Comparison of ENCODE assay signal across 37 cellular contexts in the genomic region with DNA sequence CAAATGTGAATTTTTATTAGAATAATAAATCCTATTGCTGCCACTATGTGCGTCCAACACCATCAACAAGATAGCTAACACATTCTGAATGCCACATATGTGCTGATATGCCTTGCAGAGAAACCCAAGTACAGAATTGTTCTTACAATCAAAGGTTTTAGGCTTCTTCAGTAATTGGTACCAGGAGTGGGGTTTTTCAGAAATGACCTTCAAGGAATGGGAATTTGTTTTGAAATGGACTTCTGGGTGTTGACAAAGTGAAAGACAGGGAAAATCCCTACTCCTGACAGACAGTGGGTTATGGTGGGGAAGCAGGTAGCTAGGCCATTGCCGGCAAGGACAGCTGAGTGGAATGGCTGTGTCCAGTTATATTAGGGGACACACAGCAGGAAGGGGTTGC. TPM values are rescaled to one million over a fixed set of nuclear protein-coding genes. Genes with fewer than 3 reads are reported as not detected.
"Had no signal": no experiment of that assay in that cellular context is flagged by ENCODE, and none has a peak within 500 bp of the region (broad histone marks: within the 10 kb centered on the region; RNA-seq: fewer than 3 reads in every experiment).

No MANE protein-coding gene starts in this region.

- H3K27ac Mint-ChIP-seq: activated B cell treated with CpG ODN at 0.5 μM for 24 hours; activated CD4-positive, alpha-beta memory T cell treated with anti-CD3 and anti-CD28 coated beads for 36 hours; activated CD4-positive, alpha-beta T cell treated with anti-CD3 and anti-CD28 coated beads, Interleukin-2, amount 10 ng/mL, durations not matched to agents 24 days and 14 days; activated CD8-positive, alpha-beta T cell treated with anti-CD3 and anti-CD28 coated beads for 36 hours; activated naive CD4-positive, alpha-beta T cell treated with anti-CD3 and anti-CD28 coated beads, Interleukin-2, amount 50 U/mL, for 72 hours; activated naive CD8-positive, alpha-beta T cell treated with anti-CD3 and anti-CD28 coated beads for 36 hours; activated T-cell treated with anti-CD3 and anti-CD28 coated beads, Interleukin-2, amount 50 U/mL, for 72 hours; activated T-helper 1 cell treated with anti-CD3 and anti-CD28 coated beads, Interleukin-12 subunit alpha, Interleukin-12 subunit beta, Interleukin-2, Interleukin-4 antibody, amounts not matched to agents 30 ng/mL and 10 ng/mL and 1 ng/mL, durations not matched to agents 14 hours and 24 hours and 36 hours; activated T-helper 17 cell treated with anti-CD3 and anti-CD28 coated beads, Interleukin-2, amount 50 U/mL, for 72 hours; T-helper 1 cell treated with Interleukin-12 subunit alpha and Interleukin-12 subunit beta and Interleukin-4 antibody, amounts not matched to agents 30 μg/mL and 1 μg/mL, for 36 hours; T-helper 2 cell treated with Interferon-gamma antibody and Interleukin-4, amounts not matched to agents 5 μg/mL and 100 μg/mL, for 36 hours had no signal

- DNase-seq: activated B cell treated with CpG ODN at 0.5 μM for 24 hours; activated CD4-positive, alpha-beta memory T cell treated with anti-CD3 and anti-CD28 coated beads for 36 hours; activated CD4-positive, alpha-beta T cell treated with anti-CD3 and anti-CD28 coated beads for 4 hours; activated CD4-positive, alpha-beta T cell treated with anti-CD3 and anti-CD28 coated beads, Interleukin-2, amount 10 ng/mL, durations not matched to agents 24 days and 14 days; activated CD4-positive, alpha-beta T cell treated with anti-CD3 and anti-CD28 coated beads, Interleukin-2, amount 50 U/mL, for 1 hour; activated CD4-positive, alpha-beta T cell treated with anti-CD3 and anti-CD28 coated beads, Interleukin-2, amount 50 U/mL, for 4 hours; activated CD4-positive, CD25-positive, alpha-beta regulatory T cell treated with anti-CD3 and anti-CD28 coated beads, Interleukin-2, amount 50 U/mL, for 72 hours; activated CD8-positive, alpha-beta memory T cell treated with anti-CD3 and anti-CD28 coated beads, Interleukin-2, amount 50 U/mL, for 4 hours; activated CD8-positive, alpha-beta T cell treated with anti-CD3 and anti-CD28 coated beads for 36 hours; activated effector memory CD4-positive, alpha-beta T cell treated with anti-CD3 and anti-CD28 coated beads, Interleukin-2, amount 50 U/mL, for 16 hours; activated gamma-delta T cell treated with Interleukin-2 at 50 U/mL for 16 hours; activated naive CD4-positive, alpha-beta T cell; activated naive CD4-positive, alpha-beta T cell treated with anti-CD3 and anti-CD28 coated beads, Interleukin-2, amount 50 U/mL, for 16 hours; activated naive CD8-positive, alpha-beta T cell treated with anti-CD3 and anti-CD28 coated beads for 36 hours; activated T-cell treated with anti-CD3 and anti-CD28 coated beads for 4 hours; activated T-cell treated with anti-CD3 and anti-CD28 coated beads, Interleukin-2, amount 50 U/mL, for 1 hour; activated T-cell treated with anti-CD3 and anti-CD28 coated beads, Interleukin-2, amount 50 U/mL, for 4 hours; activated T-cell treated with anti-CD3 and anti-CD28 coated beads, Interleukin-2, amount 50 U/mL, for 72 hours; adrenal gland; amniotic stem cell; aorta; body of pancreas; brain microvascular endothelial cell; central memory CD4-positive, alpha-beta T cell; T-helper 1 cell; T-helper 2 cell; T-helper 9 cell had no signal

- H3K4me1 Mint-ChIP-seq: activated naive CD8-positive, alpha-beta T cell treated with anti-CD3 and anti-CD28 coated beads for 36 hours had no signal

- H3K9me3 ChIP-seq: adrenal gland had no signal

- H3K4me3 Mint-ChIP-seq: activated B cell treated with CpG ODN at 0.5 μM for 24 hours; activated CD4-positive, alpha-beta memory T cell treated with anti-CD3 and anti-CD28 coated beads for 36 hours; activated CD4-positive, alpha-beta T cell treated with anti-CD3 and anti-CD28 coated beads, Interleukin-2, amount 10 ng/mL, durations not matched to agents 24 days and 14 days; activated CD8-positive, alpha-beta T cell treated with anti-CD3 and anti-CD28 coated beads for 36 hours; activated naive CD8-positive, alpha-beta T cell treated with anti-CD3 and anti-CD28 coated beads for 36 hours; activated T-cell treated with anti-CD3 and anti-CD28 coated beads, Interleukin-2, amount 50 U/mL, for 4 hours; activated T-cell treated with anti-CD3 and anti-CD28 coated beads, Interleukin-2, amount 50 U/mL, for 72 hours; activated T-helper 1 cell treated with anti-CD3 and anti-CD28 coated beads, Interleukin-12 subunit alpha, Interleukin-12 subunit beta, Interleukin-2, Interleukin-4 antibody, amounts not matched to agents 30 ng/mL and 10 ng/mL and 1 ng/mL, durations not matched to agents 14 hours and 24 hours and 36 hours; activated T-helper 17 cell treated with anti-CD3 and anti-CD28 coated beads, Interleukin-2, amount 50 U/mL, for 72 hours; T-helper 1 cell treated with Interleukin-12 subunit alpha and Interleukin-12 subunit beta and Interleukin-4 antibody, amounts not matched to agents 30 μg/mL and 1 μg/mL, for 36 hours; T-helper 2 cell treated with Interferon-gamma antibody and Interleukin-4, amounts not matched to agents 5 μg/mL and 100 μg/mL, for 36 hours had no signal

- H3K27ac ChIP-seq: adrenal gland, body of pancreas, brain microvascular endothelial cell, breast epithelium, VCaP had no signal

- H3K36me3 ChIP-seq: adrenal gland, brain microvascular endothelial cell, breast epithelium had no signal

- FAIRE-seq: astrocyte, TTC549 had no signal

- H3K27me3 ChIP-seq: adrenal gland had no signal

- H3K4me1 ChIP-seq: adrenal gland, breast epithelium had no signal

- H3K4me3 ChIP-seq: adrenal gland, body of pancreas, breast epithelium had no signal

- ATAC-seq: activated CD8-positive, alpha-beta T cell treated with anti-CD3 and anti-CD28 coated beads for 36 hours; activated naive CD4-positive, alpha-beta T cell treated with anti-CD3 and anti-CD28 coated beads, Interleukin-2, amount 50 U/mL, for 72 hours; activated T-cell treated with anti-CD3 and anti-CD28 coated beads, Interleukin-2, amount 50 U/mL, for 4 hours; activated T-cell treated with anti-CD3 and anti-CD28 coated beads, Interleukin-2, amount 50 U/mL, for 72 hours; activated T-helper 17 cell treated with anti-CD3 and anti-CD28 coated beads, Interleukin-2, amount 50 U/mL, for 72 hours; body of pancreas had no signal

RNA-seq across cellular contexts. Expression of gene SYT3, which starts 5.7 kb away (rescaled TPM):
- total RNA-seq: activated CD4-positive, alpha-beta memory T cell treated with anti-CD3 and anti-CD28 coated beads for 36 hours; activated CD4-positive, alpha-beta T cell treated with anti-CD3 and anti-CD28 coated beads, Interleukin-2, amount 10 ng/mL, durations not matched to agents 24 days and 14 days; activated CD8-positive, alpha-beta T cell treated with anti-CD3 and anti-CD28 coated beads for 36 hours; activated T-helper 1 cell treated with anti-CD3 and anti-CD28 coated beads, Interleukin-12 subunit alpha, Interleukin-12 subunit beta, Interleukin-2, Interleukin-4 antibody, amounts not matched to agents 30 ng/mL and 10 ng/mL and 1 ng/mL, durations not matched to agents 14 hours and 24 hours and 36 hours; activated T-helper 17 cell treated with anti-CD3 and anti-CD28 coated beads, Interleukin-2, amount 50 U/mL, for 72 hours; astrocyte; cardiac septum had no signal
- polyA plus RNA-seq: aorta had no signal

RNA-seq across cellular contexts. Expression of gene C19orf81, which starts 15.3 kb away (rescaled TPM):
- total RNA-seq: activated B cell treated with CpG ODN at 0.5 μM for 24 hours; activated T-helper 1 cell treated with anti-CD3 and anti-CD28 coated beads, Interleukin-12 subunit alpha, Interleukin-12 subunit beta, Interleukin-2, Interleukin-4 antibody, amounts not matched to agents 30 ng/mL and 10 ng/mL and 1 ng/mL, durations not matched to agents 14 hours and 24 hours and 36 hours; activated T-helper 17 cell treated with anti-CD3 and anti-CD28 coated beads, Interleukin-2, amount 50 U/mL, for 72 hours; aorta; astrocyte; body of pancreas; breast epithelium had no signal
- polyA plus RNA-seq: aorta had no signal
